26 cellular contexts compared by ENCODE assay signal in the genomic region with DNA sequence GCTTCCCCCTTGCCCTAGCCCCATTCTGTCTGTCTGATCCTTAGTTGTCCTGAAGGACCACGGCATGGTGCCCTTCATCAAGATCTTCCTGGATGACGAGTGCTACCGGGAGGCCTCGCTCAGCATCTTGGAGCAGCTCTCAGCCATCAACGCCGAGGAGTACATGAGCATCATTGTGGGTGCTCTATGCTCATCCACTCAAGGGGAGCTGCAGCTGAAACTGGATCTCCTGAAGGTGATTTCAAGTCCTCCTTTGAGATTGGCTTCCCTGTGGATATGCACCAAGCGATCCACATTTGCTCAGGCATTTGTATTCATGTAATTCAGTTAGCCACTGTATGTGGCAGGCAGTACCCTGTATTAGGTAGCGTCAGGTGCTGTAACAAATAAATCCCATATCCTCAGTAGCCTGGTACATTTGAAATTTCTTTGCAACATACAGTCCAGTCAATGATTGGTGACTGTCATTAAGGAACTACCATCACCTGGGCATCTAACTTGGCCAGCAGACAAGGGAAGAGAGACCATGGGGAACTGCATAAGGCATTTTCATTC. TPM values are rescaled to one million over a fixed set of nuclear protein-coding genes. Genes with fewer than 3 reads are reported as not detected.
"Had no signal": no experiment of that assay in that cellular context is flagged by ENCODE, and none has a peak within 500 bp of the region (broad histone marks: within the 10 kb centered on the region; RNA-seq: fewer than 3 reads in every experiment).

No MANE protein-coding gene starts in this region.

- H3K36me3 Mint-ChIP-seq: activated CD4-positive, alpha-beta memory T cell treated with anti-CD3 and anti-CD28 coated beads for 36 hours; activated naive CD8-positive, alpha-beta T cell had no signal

- DNase-seq: activated B cell treated with CpG ODN at 0.5 μM for 24 hours; activated CD4-positive, alpha-beta memory T cell treated with anti-CD3 and anti-CD28 coated beads for 36 hours; activated CD4-positive, alpha-beta T cell treated with anti-CD3 and anti-CD28 coated beads for 48 hours; activated CD4-positive, alpha-beta T cell treated with anti-CD3 and anti-CD28 coated beads, Interleukin-2, amount 50 U/mL, for 1 hour; activated CD8-positive, alpha-beta memory T cell treated with anti-CD3 and anti-CD28 coated beads for 24 hours; activated effector memory CD4-positive, alpha-beta T cell treated with Interleukin-2 at 50 U/mL for 16 hours; activated gamma-delta T cell treated with Interleukin-2 at 50 U/mL for 16 hours; activated naive CD4-positive, alpha-beta T cell treated with anti-CD3 and anti-CD28 coated beads, Interleukin-2, amount 50 U/mL, for 16 hours; activated naive CD4-positive, alpha-beta T cell treated with Interleukin-2 at 50 U/mL for 16 hours; activated T-cell treated with anti-CD3 and anti-CD28 coated beads, Interleukin-2, amount 50 U/mL, for 4 hours; amniotic stem cell; anterior cingulate cortex; brain microvascular endothelial cell; caudate nucleus; effector CD8-positive, alpha-beta T cell; foreskin fibroblast; T-helper 1 cell; T-helper 17 cell; T1000; WERI-Rb-1 had no signal

- H3K4me3 Mint-ChIP-seq: activated B cell treated with CpG ODN at 0.5 μM for 24 hours; activated CD4-positive, alpha-beta memory T cell treated with anti-CD3 and anti-CD28 coated beads for 36 hours; activated naive CD8-positive, alpha-beta T cell; activated T-cell treated with anti-CD3 and anti-CD28 coated beads, Interleukin-2, amount 50 U/mL, for 4 hours; activated T-helper 17 cell treated with anti-CD3 and anti-CD28 coated beads, Interleukin-2, amount 50 U/mL, for 72 hours; T-helper 17 cell; T-helper 2 cell treated with Interferon-gamma antibody and Interleukin-4, amounts not matched to agents 5 μg/mL and 100 μg/mL, for 36 hours had no signal

- H3K4me1 Mint-ChIP-seq: activated B cell treated with CpG ODN at 0.5 μM for 24 hours; activated T-helper 17 cell treated with anti-CD3 and anti-CD28 coated beads, Interleukin-2, amount 50 U/mL, for 72 hours; T-helper 17 cell had no signal

- H3K27ac Mint-ChIP-seq: activated CD4-positive, alpha-beta memory T cell treated with anti-CD3 and anti-CD28 coated beads for 36 hours; activated naive CD8-positive, alpha-beta T cell; activated T-helper 17 cell treated with anti-CD3 and anti-CD28 coated beads, Interleukin-2, amount 50 U/mL, for 72 hours; T-helper 17 cell; T-helper 2 cell treated with Interferon-gamma antibody and Interleukin-4, amounts not matched to agents 5 μg/mL and 100 μg/mL, for 36 hours had no signal

- ATAC-seq: activated CD4-positive, CD25-positive, alpha-beta regulatory T cell treated with anti-CD3 and anti-CD28 coated beads, Interleukin-2, amount 50 U/mL, for 24 hours; activated T-cell treated with anti-CD3 and anti-CD28 coated beads, Interleukin-2, amount 50 U/mL, for 4 hours; activated T-helper 17 cell treated with anti-CD3 and anti-CD28 coated beads, Interleukin-2, amount 50 U/mL, for 72 hours; T-helper 17 cell had no signal

- H3K27ac ChIP-seq: brain microvascular endothelial cell, epithelial cell of prostate, WERI-Rb-1 had no signal

- H3K9me3 Mint-ChIP-seq: activated B cell treated with CpG ODN at 0.5 μM for 24 hours; activated CD4-positive, alpha-beta memory T cell treated with anti-CD3 and anti-CD28 coated beads for 36 hours; activated T-cell treated with anti-CD3 and anti-CD28 coated beads, Interleukin-2, amount 50 U/mL, for 4 hours; activated T-helper 17 cell treated with anti-CD3 and anti-CD28 coated beads, Interleukin-2, amount 50 U/mL, for 72 hours; T-helper 2 cell treated with Interferon-gamma antibody and Interleukin-4, amounts not matched to agents 5 μg/mL and 100 μg/mL, for 36 hours had no signal

- H3K27me3 Mint-ChIP-seq: activated B cell treated with CpG ODN at 0.5 μM for 24 hours; activated naive CD8-positive, alpha-beta T cell had no signal

RNA-seq across cellular contexts. Expression of a gene that starts 51.2 kb away (rescaled TPM):
- total RNA-seq: activated CD4-positive, alpha-beta memory T cell treated with anti-CD3 and anti-CD28 coated beads for 36 hours; chondrocyte had no signal
